31 cellular contexts compared by ENCODE assay signal in genomic region chr2:202023904-202024266, GRCh38. TPM values are rescaled to one million over a fixed set of nuclear protein-coding genes. Genes with fewer than 3 reads are reported as not detected.
DNase-seq lines count a peak whose midpoint lies in the region; TF ChIP-seq lines count a peak whose summit lies in the region.
"Had no signal": no experiment of that assay in that cellular context is flagged by ENCODE, and none has a peak within 500 bp of the region (broad histone marks: within the 10 kb centered on the region; RNA-seq: fewer than 3 reads in every experiment).

No MANE protein-coding gene starts in this region.

- H3K9me3 Mint-ChIP-seq in neural crest cell = no peaks in the 10 kb centered on the region
- H3K9me3 Mint-ChIP-seq: activated T-cell treated with anti-CD3 and anti-CD28 coated beads, Interleukin-2, amount 50 U/mL, for 72 hours; CD8-positive, alpha-beta T cell; memory B cell; stimulated activated naive CD8-positive, alpha-beta T cell treated with anti-CD3 and anti-CD28 coated beads, Interleukin-15, Interleukin-2, amounts not matched to agents 100 ng/mL and 50 ng/mL, for 24 hours had no signal

- H3K9me3 ChIP-seq in iPS-15b (ENCODE audit: control insufficient read depth, insufficient read depth, low read length) (no peaks in the 10 kb centered on the region), osteoblast (ENCODE audit: low read depth, low read length) (no peaks in the 10 kb centered on the region)
- H3K9me3 ChIP-seq: BE2C, esophagus muscularis mucosa, heart right ventricle, prostate gland, thoracic aorta had no signal

- H3K4me3 Mint-ChIP-seq in neural crest cell = no peak overlapping the region
- H3K4me3 Mint-ChIP-seq: activated T-cell treated with anti-CD3 and anti-CD28 coated beads, Interleukin-2, amount 50 U/mL, for 72 hours; CD8-positive, alpha-beta T cell; memory B cell; stimulated activated naive CD8-positive, alpha-beta T cell treated with anti-CD3 and anti-CD28 coated beads, Interleukin-15, Interleukin-2, amounts not matched to agents 100 ng/mL and 50 ng/mL, for 24 hours had no signal

- H3K4me1 ChIP-seq in iPS-15b (ENCODE audit: control insufficient read depth, insufficient read depth, low read length) = peaks cover 42% of the 10 kb centered on the region
- no peaks in the 10 kb centered on the region for H3K4me1 ChIP-seq in osteoblast (ENCODE audit: insufficient read depth, low read length)
- H3K4me1 ChIP-seq: prostate gland had no signal

- no peak overlapping the region for H3K4me2 ChIP-seq in osteoblast (ENCODE audit: insufficient read depth, low read length)

- H3K27ac Mint-ChIP-seq in neural crest cell (ENCODE audit: unreplicated experiment) = peak overlapping the region; percentile 61
- H3K27ac Mint-ChIP-seq: activated T-cell treated with anti-CD3 and anti-CD28 coated beads, Interleukin-2, amount 50 U/mL, for 72 hours; CD8-positive, alpha-beta T cell; memory B cell; stimulated activated naive CD8-positive, alpha-beta T cell treated with anti-CD3 and anti-CD28 coated beads, Interleukin-15, Interleukin-2, amounts not matched to agents 100 ng/mL and 50 ng/mL, for 24 hours had no signal

- H3K36me3 Mint-ChIP-seq in neural crest cell (ENCODE audit: low read depth) = no peaks in the 10 kb centered on the region
- H3K36me3 Mint-ChIP-seq: CD8-positive, alpha-beta T cell; memory B cell had no signal

- H2AFZ ChIP-seq in osteoblast (ENCODE audit: low read length) = no peak overlapping the region

- H3K27me3 Mint-ChIP-seq in neural crest cell (ENCODE audit: low read depth) = no peaks in the 10 kb centered on the region

- H3K27ac ChIP-seq in osteoblast (ENCODE audit: low read depth, low read length) = no peak overlapping the region
- H3K27ac ChIP-seq: esophagus muscularis mucosa, prostate gland, SK-N-MC, thoracic aorta had no signal

- H3K4me3 ChIP-seq in H7 (ENCODE audit: insufficient read depth, low read depth, low read length) (no peak overlapping the region), iPS-15b (ENCODE audit: low read depth, low read length) (peak overlapping the region; percentile 33), osteoblast (ENCODE audit: insufficient read depth, low read length) (no peak overlapping the region)
- H3K4me3 ChIP-seq: esophagus muscularis mucosa, heart right ventricle, prostate gland, SK-N-MC, thoracic aorta had no signal

- H3K9ac ChIP-seq in iPS-15b (ENCODE audit: low read depth, low read length) = peak overlapping the region; percentile 2

- no peaks in the 10 kb centered on the region for H3K79me2 ChIP-seq in osteoblast (ENCODE audit: insufficient read depth, low read length)

- H4K20me1 ChIP-seq in osteoblast (ENCODE audit: insufficient read depth, low read length) = no peaks in the 10 kb centered on the region

- DNase-seq in H7 (peak; percentile 30), NCI-H1417 treated with DMSO at 0.1 percent for 48 hours (lab: John Stamatoyannopoulos, UW) (peak; percentile 55), neural crest cell (ENCODE audit: low read depth, low spot score) (no peak), NCI-H524 (lab: John Stamatoyannopoulos, UW) (no peak), 8988T (no peak), COLO668 (lab: John Stamatoyannopoulos, UW; ENCODE audit: unreplicated experiment) (no peak), osteoblast (ENCODE audit: insufficient read length, low spot score, missing footprints) (no peak)
- DNase-seq: activated CD4-positive, alpha-beta T cell treated with anti-CD3 and anti-CD28 coated beads, Interleukin-2, amount 50 U/mL, for 48 hours; activated T-cell treated with anti-CD3 and anti-CD28 coated beads, Interleukin-2, amount 50 U/mL, for 72 hours; BE2C; CD8-positive, alpha-beta T cell; central memory CD4-positive, alpha-beta T cell; foreskin fibroblast; GOT3; heart right ventricle; NCI-H1694; NCI-H526 treated with DMSO at 0.1 percent for 48 hours; NK-92 treated with Interleukin-12 subunit alpha and Interleukin-12 subunit beta, amount 100 ng/mL, for 24 hours; PC-3; stimulated activated CD8-positive, alpha-beta memory T cell treated with anti-CD3 and anti-CD28 coated beads, Interleukin-4, amount 100 ng/mL, for 48 hours had no signal

- H3K4me1 Mint-ChIP-seq in neural crest cell = peaks cover 44% of the 10 kb centered on the region
- H3K4me1 Mint-ChIP-seq: memory B cell had no signal

- H3K27me3 ChIP-seq in H7 (ENCODE audit: control insufficient read depth, insufficient read depth, low read length) (peaks cover 11% of the 10 kb centered on the region), iPS-15b (ENCODE audit: control insufficient read depth, insufficient read depth, low read length) (peaks cover 16% of the 10 kb centered on the region), osteoblast (ENCODE audit: insufficient read depth, low read length) (no peaks in the 10 kb centered on the region)
- H3K27me3 ChIP-seq: BE2C, esophagus muscularis mucosa had no signal

- TF ChIP-seq CTCF in neural crest cell (conservative IDR thresholded peaks at IDR 0.05) (no peak), osteoblast (IDR thresholded peaks at IDR 0.05; ENCODE audit: extremely low read depth, low read depth, low read length) (no peak)

- no peaks in the 10 kb centered on the region for H3K36me3 ChIP-seq in H7 (replicated peaks; ENCODE audit: control insufficient read depth, insufficient read depth, low read length)
- no peaks in the 10 kb centered on the region for H3K36me3 ChIP-seq in iPS-15b (ENCODE audit: control insufficient read depth, insufficient read depth, low read length)
- H3K36me3 ChIP-seq in osteoblast (ENCODE audit: insufficient read depth, low read length) = no peaks in the 10 kb centered on the region
- H3K36me3 ChIP-seq: BE2C, esophagus muscularis mucosa, heart right ventricle, prostate gland, thoracic aorta had no signal

RNA-seq across cellular contexts. Expression of gene FZD7, which starts 9.8 kb away (rescaled TPM):
- 103 and 114 TPM in 2 replicates for total RNA-seq in H7 (2014; rRNA removed; shearing (Covaris generic))
- 89.1 and 91.0 TPM in 2 replicates for total RNA-seq in neural crest cell
- total RNA-seq in osteoblast = 64.8 and 73.8 TPM in 2 replicates

RNA-seq across cellular contexts. Expression of gene KIAA2012, which starts 49.2 kb away (rescaled TPM):
- total RNA-seq in H7 (2014; rRNA removed; shearing (Covaris generic)) = not detected in 2 replicates
- total RNA-seq in neural crest cell (0.07 and 0.34 TPM in 2 replicates), osteoblast (under 0.01 TPM in 1 of 2 replicates, not detected in the other)
- total RNA-seq: activated T-cell treated with anti-CD3 and anti-CD28 coated beads, Interleukin-2, amount 50 U/mL, for 72 hours; CD8-positive, alpha-beta T cell; Daoy; heart right ventricle; LHCN-M2; PC-3; sciatic nerve; T-helper 1 cell treated with Interleukin-12 subunit alpha and Interleukin-12 subunit beta and Interleukin-4 antibody, amounts not matched to agents 30 ng/mL and 1 ng/mL, for 36 hours; thoracic aorta had no signal

Comparison
In these comparisons a context has a peak if more than half of its experiments do, and no peak if none do; other contexts are left out.
1. DNase-seq: peak in H7 (single experiment) and NCI-H1417 treated with DMSO at 0.1 percent for 48 hours (single experiment); none in neural crest cell (single experiment), NCI-H524 (0 of 2), 8988T (single experiment), COLO668 (single experiment) and osteoblast (single experiment).